In the genomic region with DNA sequence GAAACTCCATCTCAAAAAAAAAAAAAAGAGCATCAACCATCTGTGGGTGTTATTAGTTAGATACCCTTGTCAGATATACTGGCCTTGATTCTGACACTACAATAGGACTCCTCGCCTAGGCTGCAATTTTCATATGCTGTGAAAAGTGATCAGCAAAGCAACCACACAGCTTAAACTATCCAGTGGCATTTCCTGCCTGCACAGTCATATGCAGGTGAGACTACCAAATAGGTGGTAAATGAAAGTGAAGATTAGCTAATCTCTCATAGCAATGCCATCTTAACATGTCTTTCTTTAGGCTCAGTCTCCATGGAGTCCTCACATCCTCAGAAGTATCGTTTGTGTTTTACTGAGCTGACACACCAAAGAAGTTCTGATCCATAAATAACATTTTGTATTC, we compare ENCODE assay signal across 14 cellular contexts. TPM values are rescaled to one million over a fixed set of nuclear protein-coding genes. Genes with fewer than 3 reads are reported as not detected.
DNase-seq lines count a peak whose midpoint lies in the region; ATAC-seq and TF ChIP-seq lines count a peak whose summit lies in the region.
"Had no signal": no experiment of that assay in that cellular context is flagged by ENCODE, and none has a peak within 500 bp of the region (broad histone marks: within the 10 kb centered on the region; RNA-seq: fewer than 3 reads in every experiment).

No MANE protein-coding gene starts in this region.

- H3K4me1 ChIP-seq in breast epithelium (peaks cover 0 to 36% of the 10 kb centered on the region in 2 donors), transverse colon (peaks cover 13 to 39% (median 29%) of the 10 kb centered on the region in 4 donors), left ventricle myocardium inferior (peaks cover 36% of the 10 kb centered on the region)

- TF ChIP-seq POLR2A in breast epithelium (IDR thresholded peaks at IDR 0.05) (no peak), transverse colon (IDR thresholded peaks at IDR 0.05) (no peak)

- no peaks in the 10 kb centered on the region for H3K27me3 Mint-ChIP-seq in MCF 10A (ENCODE audit: insufficient read depth, unreplicated experiment)
- H3K27me3 Mint-ChIP-seq: activated CD4-positive, alpha-beta memory T cell treated with anti-CD3 and anti-CD28 coated beads, Interleukin-2, amount 10 ng/mL, durations not matched to agents 7 days and 5 days; IgD-negative memory B cell had no signal

- BruUV-seq in MCF 10A (replicated peaks; lab: Mats Ljungman, UMichigan): no TSS peak

- no peaks in the 10 kb centered on the region for H3K4me1 Mint-ChIP-seq in MCF 10A (ENCODE audit: insufficient read depth, unreplicated experiment)

- POLR2A ChIA-PET in MCF 10A (lab: Yijun Ruan, JAX): interaction anchor here (0.6 to 1.2 kb wide), 3 partner anchors 9 to 469 kb away, joined by 3 to 4 read pairs (median 3); no protein-coding TSS in a partner anchor

- CTCF ChIA-PET in MCF 10A (lab: Yijun Ruan, JAX): interaction anchor here (0.6 to 1.0 kb wide), 4 partner anchors 10 to 124 kb away, joined by 3 read pairs; no protein-coding TSS in a partner anchor

- TF ChIP-seq CTCF in breast epithelium (IDR thresholded peaks at IDR 0.05) (no peak), MCF 10A (IDR thresholded peaks at IDR 0.05; ENCODE audit: unreplicated experiment) (no peak), dorsolateral prefrontal cortex (IDR thresholded peaks at IDR 0.05 in 54 of 56, conservative IDR thresholded peaks at IDR 0.05 in 2 of 56; ENCODE audit: low read depth in 1 of 56, partially characterized antibody in 56 of 56) (no peak), transverse colon (IDR thresholded peaks at IDR 0.05) (no peak), left ventricle myocardium inferior (IDR thresholded peaks at IDR 0.05; ENCODE audit: borderline replicate concordance) (no peak)

- peak; percentile 33 for ATAC-seq in HG03460 (IDR thresholded peaks at IDR 0.05; ENCODE audit: unreplicated experiment)
- ATAC-seq in HG02678 (IDR thresholded peaks at IDR 0.05; ENCODE audit: unreplicated experiment): no peak
- ATAC-seq: SK-N-SH treated with all-trans-retinoic acid at 6 μM for 48 hours had no signal

- intact Hi-C loops in breast epithelium (cut with DNase I; ENCODE audit: low total_unique reads): no loop called here
- intact Hi-C loops in MCF 10A (cut with micrococcal nuclease): no loop called here
- intact Hi-C loops in dorsolateral prefrontal cortex (cut with DNase I): no loop called here
- intact Hi-C loops in transverse colon (cut with DNase I; ENCODE audit: low total_unique reads): no loop called here
- intact Hi-C loops in left ventricle myocardium inferior (cut with micrococcal nuclease): no loop called here

- H3K27ac Mint-ChIP-seq in MCF 10A (ENCODE audit: low read depth, unreplicated experiment): no peak overlapping the region
- H3K27ac Mint-ChIP-seq: activated CD4-positive, alpha-beta memory T cell treated with anti-CD3 and anti-CD28 coated beads, Interleukin-2, amount 10 ng/mL, durations not matched to agents 7 days and 5 days; activated T-helper 2 cell treated with anti-CD3 and anti-CD28 coated beads, Interferon-gamma antibody, Interleukin-2, Interleukin-4, amounts not matched to agents 10 μg/mL and 5 μg/mL and 100 μg/mL, durations not matched to agents 14 hours and 24 hours and 36 hours had no signal

- WGBS in transverse colon (ENCODE audit: low coverage in 1 of 2), 2 donors: 90 to 100% methylated on average over 1 to 2 of the region's 2 CpGs

- H3K9me3 Mint-ChIP-seq in MCF 10A (ENCODE audit: unreplicated experiment): no peaks in the 10 kb centered on the region
- H3K9me3 Mint-ChIP-seq: activated CD4-positive, alpha-beta memory T cell treated with anti-CD3 and anti-CD28 coated beads, Interleukin-2, amount 10 ng/mL, durations not matched to agents 7 days and 5 days; activated T-helper 2 cell treated with anti-CD3 and anti-CD28 coated beads, Interferon-gamma antibody, Interleukin-2, Interleukin-4, amounts not matched to agents 10 μg/mL and 5 μg/mL and 100 μg/mL, durations not matched to agents 14 hours and 24 hours and 36 hours; IgD-negative memory B cell had no signal

- in situ Hi-C loops in transverse colon (cut with MboI; ENCODE audit: low pct_ligation_motif_present in 1 of 4, low pct_unique_long_range_greater_than_20kb in 1 of 4, low sequenced_read_pairs in 3 of 4): no loop called here

- H3K36me3 ChIP-seq in breast epithelium (no peaks in the 10 kb centered on the region), transverse colon (peaks cover 0 to 8% (median 2%) of the 10 kb centered on the region in 4 donors), left ventricle myocardium inferior (peaks cover 28% of the 10 kb centered on the region)

- H3K27me3 ChIP-seq in breast epithelium (no peaks in the 10 kb centered on the region), dorsolateral prefrontal cortex (no peaks in the 10 kb centered on the region), transverse colon (no peaks in the 10 kb centered on the region), left ventricle myocardium inferior (ENCODE audit: low read depth) (no peaks in the 10 kb centered on the region)
- H3K27me3 ChIP-seq: esophagus squamous epithelium, heart left ventricle had no signal

- H3K27ac ChIP-seq in breast epithelium: peak overlapping the region; percentile 79 to 87
- H3K27ac ChIP-seq in dorsolateral prefrontal cortex: peak overlapping the region in 39 of 59 donors; percentile 1 to 95 (median 50)
- peak overlapping the region in 3 of 4 donors; percentile 6 to 60 (median 43) for H3K27ac ChIP-seq in transverse colon
- no peak overlapping the region for H3K27ac ChIP-seq in left ventricle myocardium inferior (replicated peaks)
- H3K27ac ChIP-seq: esophagus squamous epithelium, heart left ventricle had no signal

- DNase-seq in breast epithelium (ENCODE audit: low spot score in 2 of 2) (no peak), MCF 10A (ENCODE audit: unreplicated experiment) (no peak), dorsolateral prefrontal cortex (no peak), transverse colon (no peak), medulla oblongata (ENCODE audit: extremely low spot score) (no peak), left ventricle myocardium inferior (no peak)
- DNase-seq: activated CD4-positive, alpha-beta memory T cell treated with anti-CD3 and anti-CD28 coated beads, Interleukin-2, amount 10 ng/mL, durations not matched to agents 7 days and 5 days; esophagus squamous epithelium; heart left ventricle had no signal

- peaks cover 33% of the 10 kb centered on the region for H3K36me3 Mint-ChIP-seq in MCF 10A (ENCODE audit: insufficient read depth, unreplicated experiment)

- H3K4me3 ChIP-seq in breast epithelium: no peak overlapping the region
- H3K4me3 ChIP-seq in dorsolateral prefrontal cortex: no peak overlapping the region
- no peak overlapping the region for H3K4me3 ChIP-seq in transverse colon
- H3K4me3 ChIP-seq in left ventricle myocardium inferior: no peak overlapping the region
- H3K4me3 ChIP-seq: esophagus squamous epithelium, heart left ventricle had no signal

- no peak for TF ChIP-seq EP300 in transverse colon (IDR thresholded peaks at IDR 0.05; ENCODE audit: low read depth)

- H3K9me3 ChIP-seq in breast epithelium (no peaks in the 10 kb centered on the region), transverse colon (no peaks in the 10 kb centered on the region), left ventricle myocardium inferior (replicated peaks) (no peaks in the 10 kb centered on the region)
- H3K9me3 ChIP-seq: esophagus squamous epithelium, heart left ventricle had no signal

- H3K4me3 Mint-ChIP-seq in MCF 10A (ENCODE audit: unreplicated experiment): no peak overlapping the region
- H3K4me3 Mint-ChIP-seq: activated CD4-positive, alpha-beta memory T cell treated with anti-CD3 and anti-CD28 coated beads, Interleukin-2, amount 10 ng/mL, durations not matched to agents 7 days and 5 days; IgD-negative memory B cell had no signal

RNA-seq across cellular contexts. Expression of a gene that starts 40.8 kb away (rescaled TPM):
- 100 to 1,000 TPM in 2 of 3 donors, 10 to 100 TPM in 1; 38.1 to 206 (median 103) TPM for total RNA-seq in breast epithelium
- 7.1 and 11.1 TPM in 2 replicates for total RNA-seq in MCF 10A (2022)
- 100 to 1,000 TPM in 33 of 120 experiments, 10 to 100 TPM in 87; 39.5 to 205 (median 86.4) TPM for total RNA-seq in dorsolateral prefrontal cortex
- 100 to 1,000 TPM in 3 of 4 donors, 10 to 100 TPM in 1; 93.9 to 191 (median 161) TPM for total RNA-seq in transverse colon
- 24.6 TPM for total RNA-seq in left ventricle myocardium inferior
